In genomic region chr9:76687861-76688374, GRCh38 we compare ENCODE assay signal across 9 cellular contexts.
DNase-seq lines count a peak whose midpoint lies in the region; ATAC-seq, FAIRE-seq and TF ChIP-seq lines count a peak whose summit lies in the region.
"Had no signal": no experiment of that assay in that cellular context is flagged by ENCODE, and none has a peak within 500 bp of the region (broad histone marks: within the 10 kb centered on the region; RNA-seq: fewer than 3 reads in every experiment).

No MANE protein-coding gene starts in this region.

- TF ChIP-seq EP300 in HepG2 (IDR thresholded peaks at IDR 0.05; ENCODE audit: low read depth in 2 of 2, low read length in 2 of 2) = no peak
- no peak for TF ChIP-seq EP300 in HepG2 (CRISPR knock-in tag; IDR thresholded peaks at IDR 0.05; ENCODE audit: borderline replicate concordance)

- no peak for TF ChIP-seq CTCF in HepG2 (CRISPR knock-in tag; IDR thresholded peaks at IDR 0.05)

- no peaks in the 10 kb centered on the region for H4K20me1 ChIP-seq in HepG2 (ENCODE audit: insufficient read depth, low read length)

- WGBS in HepG2 (ENCODE audit: low lambda C conversion rate) = 40% methylated on average over 4 of the region's 4 CpGs

- no peak overlapping the region for H2AFZ ChIP-seq in HepG2 (ENCODE audit: low read length)

- CTCF ChIA-PET in HepG2 (lab: Yijun Ruan, JAX; ENCODE audit: low intra/inter-chr PET ratio, low total read pairs) = no interaction called here

- in situ Hi-C loops in HepG2 (cut with HindIII; ENCODE audit: extremely low pct_ligation_motif_present, low pct_unique_long_range_greater_than_20kb) = no loop called here

- peaks cover 9% of the 10 kb centered on the region for H3K36me3 ChIP-seq in adipocyte (ENCODE audit: control insufficient read depth, insufficient read depth, low read length, severe bottlenecking)
- no peaks in the 10 kb centered on the region for H3K36me3 ChIP-seq in HepG2 (replicated peaks in 1 of 2; ENCODE audit: control insufficient read depth in 1 of 2, insufficient read depth in 2 of 2, low read length in 2 of 2)

- intact Hi-C loops in HepG2 (cut with micrococcal nuclease; ENCODE audit: unreplicated experiment) = no loop called here

- TF ChIP-seq POLR2A in HepG2 (IDR thresholded peaks at IDR 0.05; ENCODE audit: insufficient read depth in 1 of 2, low read depth in 2 of 2, low read length in 2 of 2) = no peak

- H3K4me1 ChIP-seq in adipocyte (ENCODE audit: control insufficient read depth, insufficient read depth, low read length) (peaks cover 53% of the 10 kb centered on the region), HepG2 (ENCODE audit: insufficient read depth, low read length) (peaks cover 31% of the 10 kb centered on the region)

- no TSS peak for BruUV-seq in HepG2 (replicated peaks; lab: Mats Ljungman, UMichigan)

- peak overlapping the region; percentile 54 for H3K4me3 ChIP-seq in adipocyte (ENCODE audit: low read length)
- no peak overlapping the region for H3K4me3 ChIP-seq in HepG2 (replicated peaks in 1 of 3; ENCODE audit: insufficient read depth in 1 of 3, low read depth in 2 of 3, low read length in 3 of 3)

- FAIRE-seq in HepG2 (lab: Jason Lieb, UNC) = no peak

- H3K9ac ChIP-seq in adipocyte (ENCODE audit: low read length) = peak overlapping the region; percentile 30
- no peak overlapping the region for H3K9ac ChIP-seq in HepG2 (ENCODE audit: insufficient read depth, low read depth, low read length)

- no peak overlapping the region for H3K27ac ChIP-seq in HepG2 (ENCODE audit: extremely low read length, insufficient read depth, low read length)

- peak; percentile 62 for DNase-seq in AG08396 (ENCODE audit: low spot score)
- peak; percentile 25 for DNase-seq in GOT3 (lab: John Stamatoyannopoulos, UW)
- DNase-seq in adipocyte (ENCODE audit: low read depth) = peak; percentile 71
- DNase-seq in HepG2 (ENCODE audit: low spot score) = no peak
- DNase-seq in NCI-H82 (lab: John Stamatoyannopoulos, UW) = no peak
- DNase-seq in activated CD4-positive, CD25-positive, alpha-beta regulatory T cell treated with anti-CD3 and anti-CD28 coated beads, Interleukin-2, amount 50 U/mL, for 72 hours = no peak
- DNase-seq in HuH-7 (ENCODE audit: low spot score) = no peak
- DNase-seq: cerebellar nuclear complex had no signal

- ATAC-seq in HepG2 (peak; percentile 27; the same call in 1 of the 3 replicates), GM18870 (IDR thresholded peaks at IDR 0.05; ENCODE audit: unreplicated experiment) (no peak)

- H3K9me3 ChIP-seq in adipocyte (ENCODE audit: control insufficient read depth, low read length) (no peaks in the 10 kb centered on the region), HepG2 (ENCODE audit: low read length) (no peaks in the 10 kb centered on the region)

- TF ChIP-seq RAD21 in HepG2 (CRISPR knock-in tag; IDR thresholded peaks at IDR 0.05) = no peak

- H3K79me2 ChIP-seq in HepG2 (ENCODE audit: insufficient read depth, low read length) = no peaks in the 10 kb centered on the region

- POLR2A ChIA-PET in HepG2 (lab: Yijun Ruan, JAX) = no interaction called here

- no peak overlapping the region for H3K4me2 ChIP-seq in HepG2 (ENCODE audit: low read depth, low read length)

- H3K27me3 ChIP-seq in adipocyte (replicated peaks; ENCODE audit: control insufficient read depth, insufficient read depth, low read length) = no peaks in the 10 kb centered on the region
- peaks cover 0 to 8% of the 10 kb centered on the region in 2 experiments; a peak in 1 of 5 replicates for H3K27me3 ChIP-seq in HepG2 (ENCODE audit: control insufficient read depth in 1 of 2, insufficient read depth in 2 of 2, low read length in 2 of 2)

TF ChIP-seq in HepG2, 621 proteins besides CTCF, POLR2A, EP300 and RAD21:
- TF ChIP-seq, protein P1, sequence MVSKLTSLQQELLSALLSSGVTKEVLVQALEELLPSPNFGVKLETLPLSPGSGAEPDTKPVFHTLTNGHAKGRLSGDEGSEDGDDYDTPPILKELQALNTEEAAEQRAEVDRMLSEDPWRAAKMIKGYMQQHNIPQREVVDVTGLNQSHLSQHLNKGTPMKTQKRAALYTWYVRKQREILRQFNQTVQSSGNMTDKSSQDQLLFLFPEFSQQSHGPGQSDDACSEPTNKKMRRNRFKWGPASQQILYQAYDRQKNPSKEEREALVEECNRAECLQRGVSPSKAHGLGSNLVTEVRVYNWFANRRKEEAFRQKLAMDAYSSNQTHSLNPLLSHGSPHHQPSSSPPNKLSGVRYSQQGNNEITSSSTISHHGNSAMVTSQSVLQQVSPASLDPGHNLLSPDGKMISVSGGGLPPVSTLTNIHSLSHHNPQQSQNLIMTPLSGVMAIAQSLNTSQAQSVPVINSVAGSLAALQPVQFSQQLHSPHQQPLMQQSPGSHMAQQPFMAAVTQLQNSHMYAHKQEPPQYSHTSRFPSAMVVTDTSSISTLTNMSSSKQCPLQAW (CRISPR knock-in tag; IDR thresholded peaks at IDR 0.05) = no peak
- no peak for TF ChIP-seq ZNF510 (CRISPR knock-in tag; IDR thresholded peaks at IDR 0.05; ENCODE audit: low read depth)
- TF ChIP-seq ZNF614 (CRISPR knock-in tag; IDR thresholded peaks at IDR 0.05; ENCODE audit: borderline replicate concordance) = no peak
- TF ChIP-seq ZSCAN9 (CRISPR knock-in tag; IDR thresholded peaks at IDR 0.05; ENCODE audit: borderline replicate concordance) = no peak
- no peak for TF ChIP-seq ZSCAN30 (CRISPR knock-in tag; IDR thresholded peaks at IDR 0.05)
- TF ChIP-seq NR2F6 (IDR thresholded peaks at IDR 0.05) = no peak
- TF ChIP-seq NR2F6 (CRISPR knock-in tag; IDR thresholded peaks at IDR 0.05) = no peak
- TF ChIP-seq, protein P2, sequence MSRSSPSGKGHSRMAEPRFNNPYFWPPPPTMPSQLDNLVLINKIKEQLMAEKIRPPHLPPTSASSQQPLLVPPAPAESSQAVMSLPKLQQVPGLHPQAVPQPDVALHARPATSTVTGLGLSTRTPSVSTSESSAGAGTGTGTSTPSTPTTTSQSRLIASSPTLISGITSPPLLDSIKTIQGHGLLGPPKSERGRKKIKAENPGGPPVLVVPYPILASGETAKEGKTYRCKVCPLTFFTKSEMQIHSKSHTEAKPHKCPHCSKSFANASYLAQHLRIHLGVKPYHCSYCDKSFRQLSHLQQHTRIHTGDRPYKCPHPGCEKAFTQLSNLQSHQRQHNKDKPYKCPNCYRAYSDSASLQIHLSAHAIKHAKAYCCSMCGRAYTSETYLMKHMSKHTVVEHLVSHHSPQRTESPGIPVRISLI (CRISPR knock-in tag; IDR thresholded peaks at IDR 0.05; ENCODE audit: borderline replicate concordance) = no peak
- no peak for TF ChIP-seq NFKB2 (CRISPR knock-in tag; IDR thresholded peaks at IDR 0.05; ENCODE audit: borderline replicate concordance)
- no peak for TF ChIP-seq E2F2 (CRISPR knock-in tag; IDR thresholded peaks at IDR 0.05; ENCODE audit: borderline replicate concordance)
- no peak for TF ChIP-seq CBX2 (IDR thresholded peaks at IDR 0.05; ENCODE audit: low read depth, low read length)
- TF ChIP-seq CBX2 (CRISPR knock-in tag; IDR thresholded peaks at IDR 0.05; ENCODE audit: low read depth) = no peak
- no peak for TF ChIP-seq RFX3 (CRISPR knock-in tag; IDR thresholded peaks at IDR 0.05)
- no peak for TF ChIP-seq ZNF674 (CRISPR knock-in tag; IDR thresholded peaks at IDR 0.05; ENCODE audit: low read depth)
- TF ChIP-seq PPARG (CRISPR knock-in tag; conservative IDR thresholded peaks at IDR 0.05) = no peak
- TF ChIP-seq ZMAT3 (CRISPR knock-in tag; conservative IDR thresholded peaks at IDR 0.05) = no peak
- no peak for TF ChIP-seq ZNF335 (CRISPR knock-in tag; IDR thresholded peaks at IDR 0.05)
- TF ChIP-seq ZNF207 (IDR thresholded peaks at IDR 0.05; ENCODE audit: borderline replicate concordance) = no peak

Comparison
In these comparisons a context has a peak if more than half of its experiments do, and no peak if none do; other contexts are left out.
1. DNase-seq: peak in AG08396 (single experiment), GOT3 (single experiment) and adipocyte (single experiment); none in HepG2 (single experiment), NCI-H82 (single experiment), activated CD4-positive, CD25-positive, alpha-beta regulatory T cell treated with anti-CD3 and anti-CD28 coated beads, Interleukin-2, amount 50 U/mL, for 72 hours (single experiment) and HuH-7 (single experiment).